28 cellular contexts compared by ENCODE assay signal in genomic region chr5:6202113-6202512, GRCh38.
"Had no signal": no experiment of that assay in that cellular context is flagged by ENCODE, and none has a peak within 500 bp of the region (broad histone marks: within the 10 kb centered on the region; RNA-seq: fewer than 3 reads in every experiment).

No MANE protein-coding gene starts in this region.

- H3K9me3 Mint-ChIP-seq: stimulated activated effector memory CD8-positive, alpha-beta T cell treated with anti-CD3 and anti-CD28 coated beads, Interleukin-12 subunit alpha, Interleukin-12 subunit beta, amount 100 ng/mL, for 72 hours had no signal

- H3K4me1 ChIP-seq: esophagus squamous epithelium, heart right ventricle, left lung, neural progenitor cell, prostate gland, right atrium auricular region, sigmoid colon, testis, tibial artery had no signal

- H3K4me3 ChIP-seq: coronary artery, esophagus squamous epithelium, heart right ventricle, left lung, mucosa of descending colon, neural progenitor cell, prostate gland, right atrium auricular region, sigmoid colon, testis, tibial artery had no signal

- H3K9me3 ChIP-seq: esophagus squamous epithelium, heart right ventricle, left lung, mucosa of descending colon, prostate gland, right atrium auricular region, sigmoid colon, testis, tibial artery had no signal

- H3K27ac ChIP-seq: coronary artery, esophagus squamous epithelium, heart right ventricle, left lung, neural progenitor cell, prostate gland, right atrium auricular region, sigmoid colon, testis, tibial artery had no signal

- H3K27me3 Mint-ChIP-seq: type B pancreatic cell had no signal

- H3K36me3 Mint-ChIP-seq: mesothelial cell of epicardium; neural progenitor cell; stimulated activated effector memory CD8-positive, alpha-beta T cell treated with anti-CD3 and anti-CD28 coated beads, Interleukin-12 subunit alpha, Interleukin-12 subunit beta, amount 100 ng/mL, for 72 hours; type B pancreatic cell had no signal

- H3K4me1 Mint-ChIP-seq: naive B cell, nephron, neural progenitor cell had no signal

- H3K4me2 ChIP-seq: neural progenitor cell had no signal

- FAIRE-seq: endometrium, islet of Langerhans had no signal

- H3K4me3 Mint-ChIP-seq: mesothelial cell of epicardium; naive B cell; nephron; neural progenitor cell; stimulated activated effector memory CD8-positive, alpha-beta T cell treated with anti-CD3 and anti-CD28 coated beads, Interleukin-12 subunit alpha, Interleukin-12 subunit beta, amount 100 ng/mL, for 72 hours; type B pancreatic cell had no signal

- H3K36me3 ChIP-seq: esophagus squamous epithelium, heart right ventricle, left lung, neural progenitor cell, prostate gland, right atrium auricular region, sigmoid colon, tibial artery had no signal

- H3K27me3 ChIP-seq: left lung, neural progenitor cell, right atrium auricular region, sigmoid colon, testis, tibial artery had no signal

- DNase-seq: dermis blood vessel endothelial cell; effector memory CD4-positive, alpha-beta T cell; esophagus squamous epithelium; foreskin melanocyte; heart right ventricle; hippocampal formation; left cardiac atrium; mesenchymal stem cell; mucosa of descending colon; naive B cell; nucleus accumbens; sigmoid colon; stimulated activated CD4-positive, alpha-beta T cell treated with anti-CD3 and anti-CD28 coated beads, Interleukin-4, amount 100 ng/mL, for 24 hours; stimulated activated naive CD8-positive, alpha-beta T cell treated with anti-CD3 and anti-CD28 coated beads, Interleukin-15, Interleukin-2, amounts not matched to agents 100 U/mL and 50 U/mL, for 24 hours; substantia nigra; testis; tibial artery had no signal

- ATAC-seq: heart right ventricle; left cardiac atrium; left lung; mucosa of descending colon; stimulated activated effector memory CD8-positive, alpha-beta T cell treated with anti-CD3 and anti-CD28 coated beads, Interleukin-12 subunit alpha, Interleukin-12 subunit beta, amount 100 ng/mL, for 72 hours; stimulated activated naive CD8-positive, alpha-beta T cell treated with anti-CD3 and anti-CD28 coated beads, Interleukin-15, Interleukin-2, amounts not matched to agents 100 U/mL and 50 U/mL, for 24 hours had no signal

- H3K27ac Mint-ChIP-seq: mesothelial cell of epicardium; naive B cell; nephron; neural progenitor cell; stimulated activated effector memory CD8-positive, alpha-beta T cell treated with anti-CD3 and anti-CD28 coated beads, Interleukin-12 subunit alpha, Interleukin-12 subunit beta, amount 100 ng/mL, for 72 hours; type B pancreatic cell had no signal

- H3K9ac ChIP-seq: neural progenitor cell had no signal

- H2AFZ ChIP-seq: neural progenitor cell had no signal
